1 cellular context compared by ENCODE assay signal in genomic region chr15:41926184-41927056, GRCh38.
TF ChIP-seq lines count a peak whose summit lies in the region.

No MANE protein-coding gene starts in this region.

TF ChIP-seq in endothelial cell of umbilical vein, 7 proteins besides CTCF, POLR2A, EP300 and RAD21:
- no peak for TF ChIP-seq MAX (IDR thresholded peaks at IDR 0.05; ENCODE audit: insufficient read depth, insufficient read length)
TF ChIP-seq in endothelial cell of umbilical vein: peak in this region for 0.
